In the genomic region with DNA sequence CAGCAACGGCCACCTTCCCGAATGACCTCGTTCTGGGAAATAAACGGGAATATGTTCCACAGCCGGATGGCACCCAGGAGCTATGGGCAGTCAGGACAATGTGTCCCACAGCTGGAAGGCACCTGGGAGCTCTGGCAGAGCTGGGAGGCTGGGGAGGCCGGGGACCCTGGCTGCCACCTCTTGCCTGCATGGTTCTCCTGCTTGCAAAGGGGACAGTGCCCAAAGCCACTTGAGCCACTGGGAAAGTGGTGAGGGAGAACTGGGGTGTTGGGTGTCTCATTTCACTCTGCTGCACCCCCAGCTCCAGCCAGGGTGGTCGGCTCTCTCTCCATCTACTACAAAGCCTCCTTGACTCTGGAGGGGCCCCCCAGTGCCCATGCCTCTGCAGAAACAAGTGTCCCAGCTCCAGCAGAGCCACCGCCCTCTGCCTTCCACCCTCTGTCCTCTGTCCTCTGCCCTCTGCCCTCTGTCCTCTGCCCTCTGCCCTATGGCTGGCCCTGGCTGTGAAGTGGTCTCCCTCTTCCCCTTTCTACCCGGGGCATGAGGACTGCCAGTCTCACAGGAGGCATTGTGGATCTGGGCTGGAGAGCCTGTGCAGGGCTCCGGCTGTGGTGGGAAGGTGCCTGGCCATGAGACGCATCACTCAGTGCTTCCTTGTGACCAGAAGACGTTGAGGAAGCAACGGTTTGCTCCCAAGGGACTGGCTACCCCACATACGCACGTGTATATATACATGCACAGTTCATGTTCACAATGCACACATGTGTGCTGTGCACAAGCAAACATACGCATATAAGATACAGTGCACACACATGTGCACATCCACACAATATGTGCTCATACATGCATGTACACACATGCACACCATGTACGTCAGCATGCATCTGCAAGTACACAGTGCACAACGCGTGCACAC, we compare ENCODE assay signal across 13 cellular contexts. TPM values are rescaled to one million over a fixed set of nuclear protein-coding genes. Genes with fewer than 3 reads are reported as not detected.
A peak's percentile ranks its signal among the peaks of the same experiment; 100 is the strongest.
DNase-seq lines count a peak whose midpoint lies in the region; ATAC-seq and TF ChIP-seq lines count a peak whose summit lies in the region.
"Had no signal": no experiment of that assay in that cellular context is flagged by ENCODE, and none has a peak within 500 bp of the region (broad histone marks: within the 10 kb centered on the region; RNA-seq: fewer than 3 reads in every experiment).

No MANE protein-coding gene starts in this region.

- H3K27ac ChIP-seq in H9 (ENCODE audit: insufficient read length, low read depth, low read length) (no peak overlapping the region), adrenal gland (peak overlapping the region in 4 of 5 donors; percentile 65 to 97 (median 90)), right lobe of liver (peak overlapping the region in 2 of 3 donors; percentile 87 to 89), stomach (peak overlapping the region; percentile 71 to 91 (median 88))

- H2BK20ac ChIP-seq in H9 (ENCODE audit: low read depth, low read length, poor library complexity, severe bottlenecking), result no peak overlapping the region

- H3K27me3 Mint-ChIP-seq in H9 (ENCODE audit: low read depth), result peaks cover 42% of the 10 kb centered on the region
- H3K27me3 Mint-ChIP-seq: activated naive CD8-positive, alpha-beta T cell treated with anti-CD3 and anti-CD28 coated beads, Interleukin-2, amount 50 U/mL, for 24 hours had no signal

- H3K79me1 ChIP-seq in H9 (ENCODE audit: insufficient read depth, low read depth, low read length, poor library complexity, severe bottlenecking), result no peaks in the 10 kb centered on the region

- no peak overlapping the region; a peak in 1 of 7 replicates for H3K27ac Mint-ChIP-seq in H9
- H3K27ac Mint-ChIP-seq: activated naive CD8-positive, alpha-beta T cell treated with anti-CD3 and anti-CD28 coated beads, Interleukin-2, amount 50 U/mL, for 24 hours had no signal

- intact Hi-C loops in adrenal gland (cut with DNase I), result no loop called here
- intact Hi-C loops in right lobe of liver (cut with DNase I), result no loop called here
- intact Hi-C loops in stomach (cut with DNase I; ENCODE audit: low total_unique reads), result no loop called here

- H3K9me3 Mint-ChIP-seq in H9, result no peaks in the 10 kb centered on the region; a peak in 2 of 5 replicates
- H3K9me3 Mint-ChIP-seq: activated naive CD8-positive, alpha-beta T cell treated with anti-CD3 and anti-CD28 coated beads, Interleukin-2, amount 50 U/mL, for 24 hours had no signal

- H3K9ac ChIP-seq in H9 (ENCODE audit: extremely low read depth, insufficient read length, low read length), result no peak overlapping the region

- no peaks in the 10 kb centered on the region for H3K79me2 ChIP-seq in H9 (ENCODE audit: insufficient read depth, low read length)

- peak overlapping the region; percentile 21 for H4K5ac ChIP-seq in H9 (ENCODE audit: insufficient read length, low read depth, low read length)

- H3K4ac ChIP-seq in H9 (ENCODE audit: low read depth, low read length), result no peak overlapping the region

- peak overlapping the region; percentile 91 for H3K18ac ChIP-seq in H9 (ENCODE audit: insufficient read length, low read depth, low read length)

- WGBS in H9 (ENCODE audit: extremely low coverage, insufficient read length, low lambda C conversion rate), result no CpG with 5 or more reads among the region's 19 CpGs
- 74 to 79% (median 79%) methylated on average over 17 to 19 of the region's 19 CpGs for WGBS in adrenal gland, 4 donors
- WGBS in right lobe of liver (ENCODE audit: insufficient coverage, low coverage, low lambda C conversion rate, missing lambda C conversion rate), result 75% methylated on average over 8 of the region's 19 CpGs
- 63 to 80% (median 72%) methylated on average over 19 of the region's 19 CpGs for WGBS in stomach, 5 donors

- no peak overlapping the region for H2AK5ac ChIP-seq in H9 (ENCODE audit: insufficient read length, low read length)

- H4K20me1 ChIP-seq in H9 (ENCODE audit: control insufficient read depth, insufficient read depth, insufficient read length), result no peaks in the 10 kb centered on the region

- peaks cover 14% of the 10 kb centered on the region for H3K23me2 ChIP-seq in H9 (ENCODE audit: insufficient read length, low read depth, low read length, poor library complexity, severe bottlenecking)

- no peak for TF ChIP-seq CTCF in H9 (conservative IDR thresholded peaks at IDR 0.05)
- TF ChIP-seq CTCF in adrenal gland (IDR thresholded peaks at IDR 0.05), result no peak
- TF ChIP-seq CTCF in right lobe of liver (IDR thresholded peaks at IDR 0.05), result no peak
- TF ChIP-seq CTCF in stomach (IDR thresholded peaks at IDR 0.05), result no peak

- H3K23ac ChIP-seq in H9 (ENCODE audit: insufficient read length, low read depth, low read length), result no peak overlapping the region

- peak overlapping the region; percentile 27 for H2BK12ac ChIP-seq in H9 (ENCODE audit: insufficient read length, low read depth, low read length)

- H3K4me1 ChIP-seq in H9 (ENCODE audit: insufficient read depth, low read length), result peaks cover 4% of the 10 kb centered on the region; the same call in 1 of the 2 replicates
- H3K4me1 ChIP-seq in adrenal gland (replicated peaks in 1 of 2), result peaks cover 38 to 50% of the 10 kb centered on the region in 2 donors
- H3K4me1 ChIP-seq in right lobe of liver, result peaks cover 3 to 33% (median 17%) of the 10 kb centered on the region in 4 donors
- H3K4me1 ChIP-seq in stomach, result peaks cover 45 to 57% (median 51%) of the 10 kb centered on the region in 4 donors

- H3K4me3 ChIP-seq in adrenal gland, result no peak overlapping the region
- no peak overlapping the region for H3K4me3 ChIP-seq in right lobe of liver
- no peak overlapping the region for H3K4me3 ChIP-seq in stomach

- H3K56ac ChIP-seq in H9 (ENCODE audit: insufficient read length, low read depth, low read length), result no peak overlapping the region

- TF ChIP-seq POLR2A in adrenal gland (IDR thresholded peaks at IDR 0.05) (no peak), right lobe of liver (IDR thresholded peaks at IDR 0.05) (no peak), stomach (IDR thresholded peaks at IDR 0.05) (no peak)

- H3K14ac ChIP-seq in H9 (ENCODE audit: insufficient read depth, low read length), result peak overlapping the region; percentile 76

- H3K36me3 ChIP-seq in adrenal gland (replicated peaks in 1 of 2), result no peaks in the 10 kb centered on the region
- no peaks in the 10 kb centered on the region for H3K36me3 ChIP-seq in right lobe of liver
- H3K36me3 ChIP-seq in stomach, result no peaks in the 10 kb centered on the region

- TF ChIP-seq EP300 in stomach (IDR thresholded peaks at IDR 0.05), result no peak

- no peak overlapping the region for H4K91ac ChIP-seq in H9 (ENCODE audit: insufficient read length, low read depth, low read length)

- H2BK120ac ChIP-seq in H9 (ENCODE audit: low read depth, low read length, poor library complexity, severe bottlenecking), result no peak overlapping the region

- H2AFZ ChIP-seq in H9 (ENCODE audit: low read length), result no peak overlapping the region

- DNase-seq in H9, result peak; percentile 24
- DNase-seq in adrenal gland, result peak in 4 of 7 donors; percentile 12 to 49 (median 18)
- DNase-seq in right lobe of liver, result peak in 2 of 3 donors; percentile 43 to 49
- peak; percentile 8 for DNase-seq in stomach
- no peak for DNase-seq in SKM-1 (lab: John Stamatoyannopoulos, UW; ENCODE audit: unreplicated experiment)
- DNase-seq in NCI-H524 treated with DMSO at 0.1 percent for 48 hours (lab: John Stamatoyannopoulos, UW), result no peak
- no peak for DNase-seq in NK-92 (lab: John Stamatoyannopoulos, UW; ENCODE audit: unreplicated experiment)
- DNase-seq: activated naive CD8-positive, alpha-beta T cell treated with anti-CD3 and anti-CD28 coated beads, Interleukin-2, amount 50 U/mL, for 24 hours; DMS 273 treated with DMSO at 0.1 percent for 48 hours; NCI-H1436; OCI-M1; retina had no signal

- H3K27me3 ChIP-seq in H9 (ENCODE audit: insufficient read depth, low read length) (no peaks in the 10 kb centered on the region; the same call in 1 of the 2 replicates), adrenal gland (no peaks in the 10 kb centered on the region), right lobe of liver (no peaks in the 10 kb centered on the region), stomach (no peaks in the 10 kb centered on the region)

- H3K36me3 Mint-ChIP-seq in H9 (ENCODE audit: insufficient read depth in 1 of 3, low read depth in 3 of 3), result no peaks in the 10 kb centered on the region

- ATAC-seq in right lobe of liver (no peak), HG02571 (IDR thresholded peaks at IDR 0.05; ENCODE audit: unreplicated experiment) (no peak)
- ATAC-seq: activated naive CD8-positive, alpha-beta T cell treated with anti-CD3 and anti-CD28 coated beads, Interleukin-2, amount 50 U/mL, for 24 hours had no signal

- peak overlapping the region in 1 of 2 experiments; percentile 56; a peak in 2 of 5 replicates for H3K4me3 Mint-ChIP-seq in H9
- H3K4me3 Mint-ChIP-seq: activated naive CD8-positive, alpha-beta T cell treated with anti-CD3 and anti-CD28 coated beads, Interleukin-2, amount 50 U/mL, for 24 hours had no signal

- H2BK15ac ChIP-seq in H9 (ENCODE audit: low read depth, low read length), result no peak overlapping the region

- peak overlapping the region; percentile 59 for H3K4me2 ChIP-seq in H9 (ENCODE audit: insufficient read depth, insufficient read length, low read length)

- H4K8ac ChIP-seq in H9 (replicated peaks; ENCODE audit: insufficient read length, low read depth, low read length), result no peak overlapping the region

- H3K9me3 ChIP-seq in H9 (ENCODE audit: control insufficient read depth, low read depth, low read length), result no peaks in the 10 kb centered on the region
- H3K9me3 ChIP-seq in adrenal gland (replicated peaks in 1 of 3), result no peaks in the 10 kb centered on the region
- H3K9me3 ChIP-seq in right lobe of liver, result no peaks in the 10 kb centered on the region
- H3K9me3 ChIP-seq in stomach, result no peaks in the 10 kb centered on the region

- H3T11ph ChIP-seq in H9 (ENCODE audit: low read length), result no peak overlapping the region

- H3K4me1 Mint-ChIP-seq in H9, result peaks cover 30 to 33% of the 10 kb centered on the region in 2 experiments

- no peak overlapping the region for H2BK5ac ChIP-seq in H9 (ENCODE audit: insufficient read length, low read length)

RNA-seq across cellular contexts. Expression of a gene that starts 21.5 kb away (rescaled TPM):
- total RNA-seq in H9 (2021) (17.7 and 19.1 TPM in 2 replicates), adrenal gland (10 to 100 TPM; 25.9 to 62.9 (median 42.6) TPM), right lobe of liver (10 to 100 TPM; 12.5 to 24.6 (median 16.9) TPM), stomach (10 to 100 TPM; 30.4 to 72.3 (median 50.6) TPM)
- polyA plus RNA-seq in adrenal gland (10 to 100 TPM; 13.5 to 15.3 (median 14.1) TPM), stomach (10 to 100 TPM; 17.2 to 22.1 (median 21.8) TPM)

Comparison
In these comparisons a context has a peak if more than half of its experiments do, and no peak if none do; other contexts are left out.
1. DNase-seq: peak in H9 (single experiment), adrenal gland (4 of 7), right lobe of liver (2 of 3) and stomach (single experiment); none in SKM-1 (single experiment), NCI-H524 treated with DMSO at 0.1 percent for 48 hours (single experiment) and NK-92 (single experiment).